Comparison of ENCODE assay signal across 23 cellular contexts in genomic region chr2:202592580-202592979, GRCh38. TPM values are rescaled to one million over a fixed set of nuclear protein-coding genes. Genes with fewer than 3 reads are reported as not detected.
A peak's percentile ranks its signal among the peaks of the same experiment; 100 is the strongest.
DNase-seq lines count a peak whose midpoint lies in the region; ATAC-seq and TF ChIP-seq lines count a peak whose summit lies in the region.
"Had no signal": no experiment of that assay in that cellular context is flagged by ENCODE, and none has a peak within 500 bp of the region (broad histone marks: within the 10 kb centered on the region; RNA-seq: fewer than 3 reads in every experiment).

No MANE protein-coding gene starts in this region.

- no peak for ATAC-seq in stimulated activated naive CD8-positive, alpha-beta T cell treated with anti-CD3 and anti-CD28 coated beads, Interleukin-15, Interleukin-2, amounts not matched to agents 100 U/mL and 50 U/mL, for 24 hours
- ATAC-seq in stimulated activated naive B cell treated with anti-CD40 and anti-IgM and Interleukin-4, amounts not matched to agents 10 μg/mL and 1 μg/mL and 100 μg/mL, for 72 hours (replicated peaks), result no peak
- ATAC-seq: A549, Panc1 had no signal

- H3K4me3 ChIP-seq in OCI-LY3 (ENCODE audit: low read length), result no peak overlapping the region
- H3K4me3 ChIP-seq: A549, HAP-1 had no signal

- peak; percentile 15 for DNase-seq in brain pericyte (ENCODE audit: low read depth, low spot score)
- DNase-seq in myocyte (ENCODE audit: low read depth), result peak; percentile 64
- no peak for DNase-seq in stimulated activated naive CD8-positive, alpha-beta T cell treated with anti-CD3 and anti-CD28 coated beads, Interleukin-15, Interleukin-2, amounts not matched to agents 100 U/mL and 50 U/mL, for 24 hours
- no peak for DNase-seq in MV-4-11 (lab: John Stamatoyannopoulos, UW)
- DNase-seq in stimulated activated naive B cell treated with anti-CD40 and anti-IgM and Interleukin-4, amounts not matched to agents 10 μg/mL and 1 μg/mL and 100 μg/mL, for 72 hours, result no peak
- no peak for DNase-seq in activated CD4-positive, alpha-beta T cell treated with anti-CD3 and anti-CD28 coated beads for 48 hours
- DNase-seq: C1 segment of cervical spinal cord; Caco-2; CD4-positive, alpha-beta memory T cell; GOT3; HFFc6; KBM-7; NCI-H1105 treated with DMSO at 0.1 percent for 48 hours; NCI-H2029; NCI-H446 treated with DMSO at 0.1 percent for 48 hours; NCI-H526; NCI-H82; SHP77 had no signal

- H3K27ac ChIP-seq in OCI-LY3 (ENCODE audit: low read length), result no peak overlapping the region
- H3K27ac ChIP-seq: A549, RWPE1 had no signal

- no peaks in the 10 kb centered on the region for H3K9me3 ChIP-seq in OCI-LY3 (ENCODE audit: insufficient read depth, low read length)
- H3K9me3 ChIP-seq: A549, Caco-2, HAP-1 had no signal

- H3K4me3 Mint-ChIP-seq in stimulated activated naive B cell treated with anti-CD40 and anti-IgM and Interleukin-4, amounts not matched to agents 10 μg/mL and 1 μg/mL and 100 μg/mL, for 72 hours, result no peak overlapping the region
- H3K4me3 Mint-ChIP-seq: CD4-positive, alpha-beta memory T cell; HFFc6 had no signal

- H3K79me2 ChIP-seq in OCI-LY3 (ENCODE audit: low read length), result no peaks in the 10 kb centered on the region

- no peaks in the 10 kb centered on the region for H3K27me3 ChIP-seq in OCI-LY3 (ENCODE audit: low read depth, low read length)

- H3K9me3 Mint-ChIP-seq in stimulated activated naive B cell treated with anti-CD40 and anti-IgM and Interleukin-4, amounts not matched to agents 10 μg/mL and 1 μg/mL and 100 μg/mL, for 72 hours, result no peaks in the 10 kb centered on the region
- H3K9me3 Mint-ChIP-seq: CD4-positive, alpha-beta memory T cell; HFFc6 had no signal

- H3K4me1 ChIP-seq in OCI-LY3 (ENCODE audit: low read length), result peaks cover 36% of the 10 kb centered on the region

- H3K27ac Mint-ChIP-seq in stimulated activated naive B cell treated with anti-CD40 and anti-IgM and Interleukin-4, amounts not matched to agents 10 μg/mL and 1 μg/mL and 100 μg/mL, for 72 hours, result no peak overlapping the region
- H3K27ac Mint-ChIP-seq: CD4-positive, alpha-beta memory T cell; HFFc6 had no signal

- peaks cover 22 to 43% of the 10 kb centered on the region in 2 donors for H3K4me1 Mint-ChIP-seq in stimulated activated naive B cell treated with anti-CD40 and anti-IgM and Interleukin-4, amounts not matched to agents 10 μg/mL and 1 μg/mL and 100 μg/mL, for 72 hours

- H3K36me3 Mint-ChIP-seq in stimulated activated naive B cell treated with anti-CD40 and anti-IgM and Interleukin-4, amounts not matched to agents 10 μg/mL and 1 μg/mL and 100 μg/mL, for 72 hours, result no peaks in the 10 kb centered on the region
- H3K36me3 Mint-ChIP-seq: CD4-positive, alpha-beta memory T cell had no signal

- no peaks in the 10 kb centered on the region for H4K20me1 ChIP-seq in OCI-LY3 (ENCODE audit: insufficient read depth, low read length)

- H3K4me2 ChIP-seq in OCI-LY3 (ENCODE audit: low read length), result peak overlapping the region; percentile 24
- H3K4me2 ChIP-seq: A549 had no signal

- no peak overlapping the region for H2AFZ ChIP-seq in OCI-LY3 (ENCODE audit: low read depth, low read length)

- H3K27me3 Mint-ChIP-seq in stimulated activated naive B cell treated with anti-CD40 and anti-IgM and Interleukin-4, amounts not matched to agents 10 μg/mL and 1 μg/mL and 100 μg/mL, for 72 hours, result no peaks in the 10 kb centered on the region

- H3K9ac ChIP-seq in OCI-LY3 (ENCODE audit: low read length), result no peak overlapping the region

- H3K36me3 ChIP-seq in OCI-LY3 (replicated peaks; ENCODE audit: low read depth, low read length), result no peaks in the 10 kb centered on the region
- H3K36me3 ChIP-seq: HAP-1 had no signal

- TF ChIP-seq CTCF in OCI-LY3 (IDR thresholded peaks at IDR 0.05; ENCODE audit: low read depth, low read length), result no peak

RNA-seq across cellular contexts. Expression of gene FAM117B, which starts 42.2 kb away (rescaled TPM):
- 1.3 and 1.9 TPM in 2 replicates for total RNA-seq in myocyte
- polyA plus RNA-seq in myocyte (2012), result 1.5 TPM

Comparison
In these comparisons a context has a peak if more than half of its experiments do, and no peak if none do; other contexts are left out.
1. DNase-seq: peak in brain pericyte (single experiment) and myocyte (single experiment); none in stimulated activated naive CD8-positive, alpha-beta T cell treated with anti-CD3 and anti-CD28 coated beads, Interleukin-15, Interleukin-2, amounts not matched to agents 100 U/mL and 50 U/mL, for 24 hours (single experiment), MV-4-11 (single experiment), stimulated activated naive B cell treated with anti-CD40 and anti-IgM and Interleukin-4, amounts not matched to agents 10 μg/mL and 1 μg/mL and 100 μg/mL, for 72 hours (single experiment) and activated CD4-positive, alpha-beta T cell treated with anti-CD3 and anti-CD28 coated beads for 48 hours (single experiment).